In the genomic region with DNA sequence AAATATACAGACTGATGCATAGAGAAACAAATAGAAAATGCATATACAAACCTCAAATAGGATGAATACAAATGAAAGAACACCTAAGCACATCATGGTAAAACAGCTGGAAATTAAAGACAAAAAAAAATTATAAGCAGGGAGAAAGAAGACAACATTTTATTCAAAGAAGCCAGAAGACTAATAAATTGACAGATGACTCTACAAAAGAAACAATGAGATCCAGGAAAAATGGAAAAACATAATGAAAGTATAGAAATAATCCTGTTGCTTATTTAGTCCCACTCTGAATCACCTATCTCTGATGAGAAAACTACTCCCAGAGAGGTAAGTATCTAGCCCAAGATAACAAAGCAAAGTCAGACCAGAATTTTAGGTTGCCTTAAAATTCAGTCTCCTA, we compare ENCODE assay signal across 28 cellular contexts.
"Had no signal": no experiment of that assay in that cellular context is flagged by ENCODE, and none has a peak within 500 bp of the region (broad histone marks: within the 10 kb centered on the region; RNA-seq: fewer than 3 reads in every experiment).

No MANE protein-coding gene starts in this region.

- H3K36me3 ChIP-seq: ascending aorta, cardiac muscle cell had no signal

- H3K27ac ChIP-seq: ascending aorta, cardiac muscle cell, VCaP had no signal

- H3K27me3 ChIP-seq: ascending aorta, cardiac muscle cell had no signal

- H3K4me3 ChIP-seq: ascending aorta, cardiac muscle cell had no signal

- H3K9me3 ChIP-seq: ascending aorta had no signal

- H3K4me1 ChIP-seq: ascending aorta had no signal

- DNase-seq: activated CD4-positive, alpha-beta memory T cell treated with anti-CD3 and anti-CD28 coated beads, Interleukin-2, amount 10 ng/mL, durations not matched to agents 7 days and 5 days; activated CD4-positive, alpha-beta T cell treated with anti-CD3 and anti-CD28 coated beads for 1 hour; activated CD4-positive, alpha-beta T cell treated with anti-CD3 and anti-CD28 coated beads for 36 hours; activated CD4-positive, alpha-beta T cell treated with anti-CD3 and anti-CD28 coated beads for 48 hours; activated CD4-positive, alpha-beta T cell treated with anti-CD3 and anti-CD28 coated beads, Interleukin-2, amount 10 ng/mL, durations not matched to agents 7 days and 5 days; activated CD4-positive, alpha-beta T cell treated with anti-CD3 and anti-CD28 coated beads, Interleukin-2, amount 50 U/mL, for 48 hours; activated CD4-positive, CD25-positive, alpha-beta regulatory T cell; activated CD8-positive, alpha-beta memory T cell treated with anti-CD3 and anti-CD28 coated beads for 24 hours; activated CD8-positive, alpha-beta memory T cell treated with anti-CD3 and anti-CD28 coated beads, Interleukin-2, amount 10 ng/mL, durations not matched to agents 7 days and 5 days; activated CD8-positive, alpha-beta memory T cell treated with anti-CD3 and anti-CD28 coated beads, Interleukin-2, amount 50 U/mL, for 48 hours; activated CD8-positive, alpha-beta T cell treated with anti-CD3 and anti-CD28 coated beads, Interleukin-2, amount 10 ng/mL, durations not matched to agents 7 days and 5 days; activated effector memory CD4-positive, alpha-beta T cell treated with Interleukin-2 at 50 U/mL for 16 hours; activated gamma-delta T cell; activated naive CD4-positive, alpha-beta T cell treated with anti-CD3 and anti-CD28 coated beads, Interleukin-2, amount 10 ng/mL, durations not matched to agents 7 days and 5 days; activated naive CD4-positive, alpha-beta T cell treated with Interleukin-2 at 50 U/mL for 16 hours; activated naive CD8-positive, alpha-beta T cell treated with anti-CD3 and anti-CD28 coated beads, Interleukin-2, amount 10 ng/mL, durations not matched to agents 7 days and 5 days; activated naive CD8-positive, alpha-beta T cell treated with anti-CD3 and anti-CD28 coated beads, Interleukin-2, amount 50 U/mL, for 24 hours; activated T-cell treated with anti-CD3 and anti-CD28 coated beads, Interleukin-2, amount 50 U/mL, for 24 hours; activated T-cell treated with anti-CD3 and anti-CD28 coated beads, Interleukin-2, amount 50 U/mL, for 48 hours; amygdala; anterior cingulate cortex; caudate nucleus; cerebellar nuclear complex; T-helper 2 cell; T-helper 9 cell had no signal
